1 cellular context compared by ENCODE assay signal in the genomic region with DNA sequence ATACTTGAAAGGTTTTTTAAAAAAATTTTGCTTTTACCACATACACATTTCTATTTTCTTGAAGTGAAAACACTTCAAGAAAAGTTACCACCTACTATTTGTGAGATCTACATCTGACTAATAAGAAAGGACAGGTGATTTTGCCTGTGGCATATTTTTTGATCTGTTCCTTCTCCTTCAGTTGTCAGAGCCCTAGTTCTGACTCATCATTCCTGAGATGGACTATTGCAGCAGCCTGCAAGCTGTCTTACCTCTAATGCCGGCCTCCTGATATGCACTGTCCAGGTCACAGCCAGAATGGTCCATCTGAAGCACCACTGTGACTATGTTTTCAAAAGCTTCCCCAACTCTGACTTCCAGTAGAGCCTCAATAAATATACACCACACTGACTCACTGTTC.
A peak's percentile ranks its signal among the peaks of the same experiment; 100 is the strongest.
TF ChIP-seq lines count a peak whose summit lies in the region.

No MANE protein-coding gene starts in this region.

TF ChIP-seq in K562, 482 proteins besides CTCF, POLR2A, EP300 and RAD21 (continued from another document):
- TF ChIP-seq, protein P1, sequence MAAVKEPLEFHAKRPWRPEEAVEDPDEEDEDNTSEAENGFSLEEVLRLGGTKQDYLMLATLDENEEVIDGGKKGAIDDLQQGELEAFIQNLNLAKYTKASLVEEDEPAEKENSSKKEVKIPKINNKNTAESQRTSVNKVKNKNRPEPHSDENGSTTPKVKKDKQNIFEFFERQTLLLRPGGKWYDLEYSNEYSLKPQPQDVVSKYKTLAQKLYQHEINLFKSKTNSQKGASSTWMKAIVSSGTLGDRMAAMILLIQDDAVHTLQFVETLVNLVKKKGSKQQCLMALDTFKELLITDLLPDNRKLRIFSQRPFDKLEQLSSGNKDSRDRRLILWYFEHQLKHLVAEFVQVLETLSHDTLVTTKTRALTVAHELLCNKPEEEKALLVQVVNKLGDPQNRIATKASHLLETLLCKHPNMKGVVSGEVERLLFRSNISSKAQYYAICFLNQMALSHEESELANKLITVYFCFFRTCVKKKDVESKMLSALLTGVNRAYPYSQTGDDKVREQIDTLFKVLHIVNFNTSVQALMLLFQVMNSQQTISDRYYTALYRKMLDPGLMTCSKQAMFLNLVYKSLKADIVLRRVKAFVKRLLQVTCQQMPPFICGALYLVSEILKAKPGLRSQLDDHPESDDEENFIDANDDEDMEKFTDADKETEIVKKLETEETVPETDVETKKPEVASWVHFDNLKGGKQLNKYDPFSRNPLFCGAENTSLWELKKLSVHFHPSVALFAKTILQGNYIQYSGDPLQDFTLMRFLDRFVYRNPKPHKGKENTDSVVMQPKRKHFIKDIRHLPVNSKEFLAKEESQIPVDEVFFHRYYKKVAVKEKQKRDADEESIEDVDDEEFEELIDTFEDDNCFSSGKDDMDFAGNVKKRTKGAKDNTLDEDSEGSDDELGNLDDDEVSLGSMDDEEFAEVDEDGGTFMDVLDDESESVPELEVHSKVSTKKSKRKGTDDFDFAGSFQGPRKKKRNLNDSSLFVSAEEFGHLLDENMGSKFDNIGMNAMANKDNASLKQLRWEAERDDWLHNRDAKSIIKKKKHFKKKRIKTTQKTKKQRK (IDR thresholded peaks at IDR 0.05; ENCODE audit: borderline replicate concordance, low read depth, low read length): no peak
- TF ChIP-seq, protein P2, sequence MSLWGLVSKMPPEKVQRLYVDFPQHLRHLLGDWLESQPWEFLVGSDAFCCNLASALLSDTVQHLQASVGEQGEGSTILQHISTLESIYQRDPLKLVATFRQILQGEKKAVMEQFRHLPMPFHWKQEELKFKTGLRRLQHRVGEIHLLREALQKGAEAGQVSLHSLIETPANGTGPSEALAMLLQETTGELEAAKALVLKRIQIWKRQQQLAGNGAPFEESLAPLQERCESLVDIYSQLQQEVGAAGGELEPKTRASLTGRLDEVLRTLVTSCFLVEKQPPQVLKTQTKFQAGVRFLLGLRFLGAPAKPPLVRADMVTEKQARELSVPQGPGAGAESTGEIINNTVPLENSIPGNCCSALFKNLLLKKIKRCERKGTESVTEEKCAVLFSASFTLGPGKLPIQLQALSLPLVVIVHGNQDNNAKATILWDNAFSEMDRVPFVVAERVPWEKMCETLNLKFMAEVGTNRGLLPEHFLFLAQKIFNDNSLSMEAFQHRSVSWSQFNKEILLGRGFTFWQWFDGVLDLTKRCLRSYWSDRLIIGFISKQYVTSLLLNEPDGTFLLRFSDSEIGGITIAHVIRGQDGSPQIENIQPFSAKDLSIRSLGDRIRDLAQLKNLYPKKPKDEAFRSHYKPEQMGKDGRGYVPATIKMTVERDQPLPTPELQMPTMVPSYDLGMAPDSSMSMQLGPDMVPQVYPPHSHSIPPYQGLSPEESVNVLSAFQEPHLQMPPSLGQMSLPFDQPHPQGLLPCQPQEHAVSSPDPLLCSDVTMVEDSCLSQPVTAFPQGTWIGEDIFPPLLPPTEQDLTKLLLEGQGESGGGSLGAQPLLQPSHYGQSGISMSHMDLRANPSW (CRISPR knock-in tag; IDR thresholded peaks at IDR 0.05): no peak
- TF ChIP-seq IRF2 (CRISPR knock-in tag; IDR thresholded peaks at IDR 0.05): no peak
- no peak for TF ChIP-seq ZBTB8A (IDR thresholded peaks at IDR 0.05; ENCODE audit: partially characterized antibody)
- TF ChIP-seq, protein P3, sequence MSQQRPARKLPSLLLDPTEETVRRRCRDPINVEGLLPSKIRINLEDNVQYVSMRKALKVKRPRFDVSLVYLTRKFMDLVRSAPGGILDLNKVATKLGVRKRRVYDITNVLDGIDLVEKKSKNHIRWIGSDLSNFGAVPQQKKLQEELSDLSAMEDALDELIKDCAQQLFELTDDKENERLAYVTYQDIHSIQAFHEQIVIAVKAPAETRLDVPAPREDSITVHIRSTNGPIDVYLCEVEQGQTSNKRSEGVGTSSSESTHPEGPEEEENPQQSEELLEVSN (IDR thresholded peaks at IDR 0.05; ENCODE audit: borderline replicate concordance in 1 of 2, extremely low read depth in 1 of 2, insufficient read depth in 1 of 2, insufficient read length in 1 of 2, low read depth in 1 of 2, low read length in 1 of 2, poor library complexity in 1 of 2, severe bottlenecking in 1 of 2): no peak
- no peak for TF ChIP-seq SMARCE1 (IDR thresholded peaks at IDR 0.05)
- no peak for TF ChIP-seq ZNF3 (CRISPR knock-in tag; IDR thresholded peaks at IDR 0.05)
- peak; percentile 35; the same call in 1 of the 2 replicates for TF ChIP-seq C11orf30 (IDR thresholded peaks at IDR 0.05; ENCODE audit: low read depth)
- TF ChIP-seq ZNF778 (CRISPR knock-in tag; IDR thresholded peaks at IDR 0.05): no peak
- no peak for TF ChIP-seq JUN (IDR thresholded peaks at IDR 0.05; ENCODE audit: borderline replicate concordance, low read depth, low read length)
- no peak for TF ChIP-seq JUN (CRISPR knock-in tag; IDR thresholded peaks at IDR 0.05; ENCODE audit: borderline replicate concordance)
- no peak for TF ChIP-seq PHB (CRISPR knock-in tag; IDR thresholded peaks at IDR 0.05)
- peak; percentile 59; the same call in 1 of the 2 replicates for TF ChIP-seq ATF3 (IDR thresholded peaks at IDR 0.05)
- no peak for TF ChIP-seq ATF3 (CRISPR knock-in tag; conservative IDR thresholded peaks at IDR 0.05)
- no peak for TF ChIP-seq ZFPM2 (CRISPR knock-in tag; IDR thresholded peaks at IDR 0.05)
- TF ChIP-seq MTA3 (IDR thresholded peaks at IDR 0.05; ENCODE audit: borderline replicate concordance): no peak
- TF ChIP-seq FOSL1 (tag; conservative IDR thresholded peaks at IDR 0.05): peak; percentile 74
- TF ChIP-seq JUND (IDR thresholded peaks at IDR 0.05; ENCODE audit: borderline replicate concordance, low read depth, low read length): peak; percentile 54; the same call in 1 of the 2 replicates
- TF ChIP-seq JUND (tag; IDR thresholded peaks at IDR 0.05; ENCODE audit: borderline replicate concordance, low read depth, low read length): no peak
- no peak for TF ChIP-seq BMI1 (IDR thresholded peaks at IDR 0.05; ENCODE audit: low read length)
